In genomic region chr2:54605836-54606235, GRCh38 we compare ENCODE assay signal across 15 cellular contexts.
DNase-seq lines count a peak whose midpoint lies in the region; ATAC-seq lines count a peak whose summit lies in the region.
"Had no signal": no experiment of that assay in that cellular context is flagged by ENCODE, and none has a peak within 500 bp of the region (broad histone marks: within the 10 kb centered on the region; RNA-seq: fewer than 3 reads in every experiment).

No MANE protein-coding gene starts in this region.

- no peak for DNase-seq in T-helper 1 cell
- DNase-seq in HT1080 (ENCODE audit: low read depth), result peak; percentile 61
- peak; percentile 67 for DNase-seq in dermis blood vessel endothelial cell
- DNase-seq in non-pigmented ciliary epithelial cell (ENCODE audit: low read depth), result peak; percentile 74
- no peak for DNase-seq in NCI-H2196 (lab: John Stamatoyannopoulos, UW; ENCODE audit: unreplicated experiment)
- DNase-seq in AG08396 (ENCODE audit: low spot score), result no peak
- DNase-seq: NCI-H1694; SK-N-SH; stimulated activated naive CD4-positive, alpha-beta T cell treated with Interleukin-2 at 50 U/mL for 16 hours had no signal

- no peaks in the 10 kb centered on the region for H3K9me3 Mint-ChIP-seq in T-helper 1 cell treated with Interleukin-12 subunit alpha and Interleukin-12 subunit beta and Interleukin-4 antibody, amounts not matched to agents 30 μg/mL and 1 μg/mL, for 36 hours
- H3K9me3 Mint-ChIP-seq: IgD-negative memory B cell had no signal

- H3K36me3 Mint-ChIP-seq in T-helper 1 cell treated with Interleukin-12 subunit alpha and Interleukin-12 subunit beta and Interleukin-4 antibody, amounts not matched to agents 30 μg/mL and 1 μg/mL, for 36 hours (ENCODE audit: low read depth), result peaks cover 20% of the 10 kb centered on the region
- H3K36me3 Mint-ChIP-seq: natural killer cell treated with Interleukin-12 subunit alpha and Interleukin-12 subunit beta and Interleukin-15 and Interleukin-18, amount 100 ng/mL, for 72 hours had no signal

- H3K4me1 Mint-ChIP-seq in T-helper 1 cell treated with Interleukin-12 subunit alpha and Interleukin-12 subunit beta and Interleukin-4 antibody, amounts not matched to agents 30 μg/mL and 1 μg/mL, for 36 hours (ENCODE audit: low read depth), result peaks cover 80% of the 10 kb centered on the region

- H3K4me3 Mint-ChIP-seq in T-helper 1 cell treated with Interleukin-12 subunit alpha and Interleukin-12 subunit beta and Interleukin-4 antibody, amounts not matched to agents 30 μg/mL and 1 μg/mL, for 36 hours, result peak overlapping the region; percentile 36
- H3K4me3 Mint-ChIP-seq: natural killer cell treated with Interleukin-12 subunit alpha and Interleukin-12 subunit beta and Interleukin-15 and Interleukin-18, amount 100 ng/mL, for 72 hours had no signal

- ATAC-seq in HG03196 (IDR thresholded peaks at IDR 0.05; ENCODE audit: unreplicated experiment), result no peak
- ATAC-seq: esophagus mucosa, HCT116 had no signal

- no peaks in the 10 kb centered on the region for H3K27me3 Mint-ChIP-seq in T-helper 1 cell treated with Interleukin-12 subunit alpha and Interleukin-12 subunit beta and Interleukin-4 antibody, amounts not matched to agents 30 μg/mL and 1 μg/mL, for 36 hours (ENCODE audit: low read depth)
- H3K27me3 Mint-ChIP-seq: IgD-negative memory B cell; natural killer cell treated with Interleukin-12 subunit alpha and Interleukin-12 subunit beta and Interleukin-15 and Interleukin-18, amount 100 ng/mL, for 72 hours had no signal

- H3K27ac Mint-ChIP-seq in T-helper 1 cell treated with Interleukin-12 subunit alpha and Interleukin-12 subunit beta and Interleukin-4 antibody, amounts not matched to agents 30 μg/mL and 1 μg/mL, for 36 hours, result peak overlapping the region; percentile 69

Comparison
In these comparisons a context has a peak if more than half of its experiments do, and no peak if none do; other contexts are left out.
1. DNase-seq: peak in HT1080 (single experiment), dermis blood vessel endothelial cell (single experiment) and non-pigmented ciliary epithelial cell (single experiment); none in T-helper 1 cell (0 of 5), NCI-H2196 (single experiment) and AG08396 (single experiment).